Comparison of ENCODE assay signal across 8 cellular contexts in genomic region chr7:74417419-74417971, GRCh38. TPM values are rescaled to one million over a fixed set of nuclear protein-coding genes. Genes with fewer than 3 reads are reported as not detected.
DNase-seq lines count a peak whose midpoint lies in the region; ATAC-seq and TF ChIP-seq lines count a peak whose summit lies in the region.

No MANE protein-coding gene starts in this region.

- H3K4me1 Mint-ChIP-seq in activated T-cell treated with anti-CD3 and anti-CD28 coated beads, Interleukin-2, amount 50 U/mL, for 4 hours (ENCODE audit: low read depth): no peaks in the 10 kb centered on the region
- H3K4me1 Mint-ChIP-seq in neural crest cell: peaks cover 4% of the 10 kb centered on the region

- no peak overlapping the region for H2AFZ ChIP-seq in OCI-LY7 (ENCODE audit: low read length)

- no peak overlapping the region for H3K27ac ChIP-seq in OCI-LY7 (ENCODE audit: low read depth, low read length, poor library complexity, severe bottlenecking)

- CTCF ChIA-PET in OCI-LY7 (lab: Charles Lee; ENCODE audit: unreplicated experiment): interaction anchor here (0.6 kb wide), 1 partner anchor 12 kb away, joined by 11 read pairs; no protein-coding TSS in a partner anchor

- H3K36me3 ChIP-seq in OCI-LY7 (ENCODE audit: insufficient read depth, low read length): no peaks in the 10 kb centered on the region

- H4K20me1 ChIP-seq in OCI-LY7 (ENCODE audit: insufficient read depth, low read length): no peaks in the 10 kb centered on the region

- no peak overlapping the region for H3K27ac Mint-ChIP-seq in neural crest cell (ENCODE audit: unreplicated experiment)

- no peak overlapping the region for H3K4me3 Mint-ChIP-seq in activated T-cell treated with anti-CD3 and anti-CD28 coated beads, Interleukin-2, amount 50 U/mL, for 4 hours
- H3K4me3 Mint-ChIP-seq in neural crest cell: no peak overlapping the region

- POLR2A ChIA-PET in OCI-LY7 (lab: Charles Lee): interaction anchor here (0.6 to 1.6 kb wide), 2 partner anchors 8 to 87 kb away, joined by 4 to 7 read pairs; no protein-coding TSS in a partner anchor

- DNase-seq in C1 segment of cervical spinal cord (lab: John Stamatoyannopoulos, UW) (peak in 12 of 14 donors; percentile 21 to 74 (median 49)), HFF-Myc (ENCODE audit: extremely low read depth, low read depth) (no peak), OCI-LY7 (ENCODE audit: low spot score) (peak; percentile 62), fibroblast of peridontal ligament (ENCODE audit: extremely low read depth) (peak; percentile 69), neural crest cell (ENCODE audit: low read depth, low spot score) (peak; percentile 87)
- peak; percentile 45 for DNase-seq in activated T-cell treated with anti-CD3 and anti-CD28 coated beads, Interleukin-2, amount 50 U/mL, for 4 hours
- DNase-seq in stimulated activated naive CD4-positive, alpha-beta T cell treated with Interleukin-2 at 50 U/mL for 16 hours (lab: John Stamatoyannopoulos, UW): peak; percentile 17

- no peaks in the 10 kb centered on the region for H3K79me2 ChIP-seq in OCI-LY7 (ENCODE audit: insufficient read depth, low read depth, low read length)

- intact Hi-C loops in OCI-LY7 (cut with micrococcal nuclease; ENCODE audit: unreplicated experiment): loop anchor here (1.0 kb wide), 2 partner anchors 128 to 149 kb away; no protein-coding TSS in a partner anchor

- ATAC-seq in activated T-cell treated with anti-CD3 and anti-CD28 coated beads, Interleukin-2, amount 50 U/mL, for 4 hours: peak; percentile 66 to 77
- ATAC-seq in GM18868 (IDR thresholded peaks at IDR 0.05; ENCODE audit: unreplicated experiment): no peak

- H3K36me3 Mint-ChIP-seq in activated T-cell treated with anti-CD3 and anti-CD28 coated beads, Interleukin-2, amount 50 U/mL, for 4 hours (ENCODE audit: insufficient read depth): no peaks in the 10 kb centered on the region
- H3K36me3 Mint-ChIP-seq in neural crest cell (ENCODE audit: low read depth): no peaks in the 10 kb centered on the region

- no TSS peak for BruUV-seq in OCI-LY7 (replicated peaks; lab: Mats Ljungman, UMichigan)

- H3K4me2 ChIP-seq in OCI-LY7 (ENCODE audit: low read length): no peak overlapping the region

- no peaks in the 10 kb centered on the region for H3K9me3 ChIP-seq in OCI-LY7 (ENCODE audit: low read length)

- no peaks in the 10 kb centered on the region for H3K27me3 Mint-ChIP-seq in activated T-cell treated with anti-CD3 and anti-CD28 coated beads, Interleukin-2, amount 50 U/mL, for 4 hours (ENCODE audit: low read depth)
- H3K27me3 Mint-ChIP-seq in neural crest cell (ENCODE audit: low read depth): no peaks in the 10 kb centered on the region

- peak; percentile 97 for TF ChIP-seq CTCF in HFF-Myc (IDR thresholded peaks at IDR 0.05; ENCODE audit: low read depth, low read length, missing control alignments)
- TF ChIP-seq CTCF in OCI-LY7 (conservative IDR thresholded peaks at IDR 0.05; ENCODE audit: low read length): peak; percentile 95
- peak; percentile 97 for TF ChIP-seq CTCF in neural crest cell (conservative IDR thresholded peaks at IDR 0.05)

- H3K9me3 Mint-ChIP-seq in activated T-cell treated with anti-CD3 and anti-CD28 coated beads, Interleukin-2, amount 50 U/mL, for 4 hours: no peaks in the 10 kb centered on the region
- no peaks in the 10 kb centered on the region for H3K9me3 Mint-ChIP-seq in neural crest cell

- H3K4me3 ChIP-seq in HFF-Myc (replicated peaks; ENCODE audit: low read depth, low read length) (no peak overlapping the region), OCI-LY7 (ENCODE audit: low read depth, low read length, poor library complexity, severe bottlenecking) (no peak overlapping the region)

- no peaks in the 10 kb centered on the region for H3K4me1 ChIP-seq in OCI-LY7 (ENCODE audit: insufficient read depth, low read length, poor library complexity, severe bottlenecking)

- H3K9me2 ChIP-seq in OCI-LY7 (ENCODE audit: insufficient read depth, low read length): no peaks in the 10 kb centered on the region

RNA-seq across cellular contexts. Expression of gene GTF2IRD1, which starts 36.2 kb away (rescaled TPM):
- total RNA-seq in OCI-LY7 (2014; rRNA removed; shearing (Covaris generic)): 4.2 and 4.4 TPM in 2 replicates
- total RNA-seq in OCI-LY7 (2022) (29.7 and 34.3 TPM in 2 replicates), neural crest cell (48.0 and 50.1 TPM in 2 replicates)
- 1 to 10 TPM; 1.6 to 2.6 (median 1.9) TPM for total RNA-seq in activated T-cell treated with anti-CD3 and anti-CD28 coated beads, Interleukin-2, amount 50 U/mL, for 4 hours
